19 cellular contexts compared by ENCODE assay signal in genomic region chr3:15009156-15009555, GRCh38.
"Had no signal": no experiment of that assay in that cellular context is flagged by ENCODE, and none has a peak within 500 bp of the region (broad histone marks: within the 10 kb centered on the region; RNA-seq: fewer than 3 reads in every experiment).

No MANE protein-coding gene starts in this region.

- DNase-seq: colonic mucosa; dermis blood vessel endothelial cell; glutamatergic neuron; kidney; mammary epithelial cell; mucosa of descending colon; naive thymus-derived CD8-positive, alpha-beta T cell; psoas muscle; spleen; stimulated activated CD4-positive, alpha-beta T cell treated with anti-CD3 and anti-CD28 coated beads, Interleukin-15, amount 100 ng/mL, for 24 hours; stimulated activated CD4-positive, alpha-beta T cell treated with anti-CD3 and anti-CD28 coated beads, Interleukin-1b, Interleukin-23, amount 100 ng/mL, for 48 hours; stimulated activated CD4-positive, alpha-beta T cell treated with anti-CD3 and anti-CD28 coated beads, Interleukin-4, amount 100 ng/mL, for 24 hours; transverse colon had no signal

- ATAC-seq: gastroesophageal sphincter; mucosa of descending colon; naive thymus-derived CD8-positive, alpha-beta T cell; psoas muscle; sciatic nerve; stimulated activated memory B cell treated with anti-CD40 and anti-IgM and Interleukin-4, amounts not matched to agents 10 μg/mL and 1 μg/mL and 100 μg/mL, for 72 hours had no signal

- H3K4me3 ChIP-seq: colonic mucosa, gastroesophageal sphincter, mucosa of descending colon, psoas muscle, spleen, thoracic aorta, transverse colon had no signal

- H3K27me3 ChIP-seq: colonic mucosa, gastroesophageal sphincter, neutrophil, spleen, transverse colon had no signal

- FAIRE-seq: endothelial cell of umbilical vein, kidney had no signal
